ENCODE assay signal across 24 cellular contexts in genomic region chr4:71449878-71450277, GRCh38.
DNase-seq lines count a peak whose midpoint lies in the region; ATAC-seq, FAIRE-seq and TF ChIP-seq lines count a peak whose summit lies in the region.
"Had no signal": no experiment of that assay in that cellular context is flagged by ENCODE, and none has a peak within 500 bp of the region (broad histone marks: within the 10 kb centered on the region; RNA-seq: fewer than 3 reads in every experiment).

No MANE protein-coding gene starts in this region.

- no peaks in the 10 kb centered on the region for H3K36me3 Mint-ChIP-seq in astrocyte (ENCODE audit: low read depth, unreplicated experiment)
- no peaks in the 10 kb centered on the region for H3K36me3 Mint-ChIP-seq in stimulated activated effector memory CD8-positive, alpha-beta T cell treated with anti-CD3 and anti-CD28 coated beads, Interleukin-12 subunit alpha, Interleukin-12 subunit beta, amount 100 ng/mL, for 72 hours
- H3K36me3 Mint-ChIP-seq: CD14-positive monocyte had no signal

- no peaks in the 10 kb centered on the region for H3K79me2 ChIP-seq in astrocyte (ENCODE audit: insufficient read depth, low read length)

- no peaks in the 10 kb centered on the region for H3K4me1 Mint-ChIP-seq in astrocyte (ENCODE audit: low read depth, unreplicated experiment)
- no peaks in the 10 kb centered on the region for H3K4me1 Mint-ChIP-seq in stimulated activated effector memory CD8-positive, alpha-beta T cell treated with anti-CD3 and anti-CD28 coated beads, Interleukin-12 subunit alpha, Interleukin-12 subunit beta, amount 100 ng/mL, for 72 hours
- H3K4me1 Mint-ChIP-seq: CD14-positive monocyte; CD8-positive, alpha-beta memory T cell had no signal

- H3K4me3 ChIP-seq in heart right ventricle (no peak overlapping the region), astrocyte (ENCODE audit: insufficient read depth, low read depth, low read length) (no peak overlapping the region), fibroblast of the aortic adventitia (ENCODE audit: low read depth, low read length) (no peak overlapping the region)
- H3K4me3 ChIP-seq: A549; BLaER1 treated with 17β-estradiol and CSF1 and Interleukin-3, amounts not matched to agents 10 nM and 100 nM; HAP-1 had no signal

- no peak overlapping the region for H3K9ac ChIP-seq in astrocyte (ENCODE audit: low read length)
- H3K9ac ChIP-seq: BLaER1 treated with 17β-estradiol and CSF1 and Interleukin-3, amounts not matched to agents 10 nM and 100 nM had no signal

- no peak overlapping the region for H3K4me3 Mint-ChIP-seq in astrocyte (ENCODE audit: unreplicated experiment)
- no peak overlapping the region for H3K4me3 Mint-ChIP-seq in stimulated activated effector memory CD8-positive, alpha-beta T cell treated with anti-CD3 and anti-CD28 coated beads, Interleukin-12 subunit alpha, Interleukin-12 subunit beta, amount 100 ng/mL, for 72 hours
- H3K4me3 Mint-ChIP-seq: CD14-positive monocyte; CD4-positive, alpha-beta T cell; CD8-positive, alpha-beta memory T cell; HFFc6 had no signal

- no peaks in the 10 kb centered on the region for H3K27me3 Mint-ChIP-seq in astrocyte (ENCODE audit: low read depth, unreplicated experiment)
- H3K27me3 Mint-ChIP-seq: CD8-positive, alpha-beta memory T cell had no signal

- DNase-seq in heart right ventricle (no peak), Right ventricle myocardium inferior (ENCODE audit: missing footprints) (no peak), astrocyte (ENCODE audit: low read depth) (peak; percentile 16), fibroblast of the aortic adventitia (ENCODE audit: low read depth) (peak; percentile 7), NCI-H82 treated with DMSO at 0.1 percent for 48 hours (lab: John Stamatoyannopoulos, UW; ENCODE audit: unreplicated experiment) (no peak)
- DNase-seq in stimulated activated effector memory CD8-positive, alpha-beta T cell treated with anti-CD3 and anti-CD28 coated beads, Interleukin-12 subunit alpha, Interleukin-12 subunit beta, amount 100 ng/mL, for 72 hours (ENCODE audit: low spot score in 2 of 2) = no peak
- DNase-seq: 8988T; ACHN; AML-193; BE2C; CD4-positive, alpha-beta T cell; CD8-positive, alpha-beta memory T cell; DMS53; DMS79 treated with DMSO at 0.1 percent for 48 hours; GF-D8; GOT3; HFFc6 had no signal

- 19 to 20% methylated on average over 3 of the region's 3 CpGs for whole genome bisulfite sequencing in heart right ventricle, 2 donors

- no peak for FAIRE-seq in astrocyte (lab: Jason Lieb, UNC)
- FAIRE-seq: A549, D721Med, GM12891, H54 had no signal

- H3K9me3 Mint-ChIP-seq in astrocyte (ENCODE audit: unreplicated experiment) = no peaks in the 10 kb centered on the region
- no peaks in the 10 kb centered on the region for H3K9me3 Mint-ChIP-seq in stimulated activated effector memory CD8-positive, alpha-beta T cell treated with anti-CD3 and anti-CD28 coated beads, Interleukin-12 subunit alpha, Interleukin-12 subunit beta, amount 100 ng/mL, for 72 hours
- H3K9me3 Mint-ChIP-seq: CD4-positive, alpha-beta T cell; CD8-positive, alpha-beta memory T cell; HFFc6 had no signal

- H3K27ac ChIP-seq in heart right ventricle = peak overlapping the region in 5 of 10 donors; percentile 9 to 54 (median 26)
- H3K27ac ChIP-seq in astrocyte (ENCODE audit: low read depth, low read length) = no peak overlapping the region
- H3K27ac ChIP-seq: A549; BLaER1 treated with 17β-estradiol and CSF1 and Interleukin-3, amounts not matched to agents 10 nM and 100 nM had no signal

- H3K4me1 ChIP-seq in heart right ventricle (peaks cover 0 to 38% (median 11%) of the 10 kb centered on the region in 9 donors), astrocyte (ENCODE audit: insufficient read depth, low read length) (no peaks in the 10 kb centered on the region)
- H3K4me1 ChIP-seq: A549, BE2C, HAP-1 had no signal

- no peak overlapping the region for H3K27ac Mint-ChIP-seq in astrocyte (ENCODE audit: unreplicated experiment)
- H3K27ac Mint-ChIP-seq in stimulated activated effector memory CD8-positive, alpha-beta T cell treated with anti-CD3 and anti-CD28 coated beads, Interleukin-12 subunit alpha, Interleukin-12 subunit beta, amount 100 ng/mL, for 72 hours = no peak overlapping the region
- H3K27ac Mint-ChIP-seq: CD14-positive monocyte; CD4-positive, alpha-beta T cell; CD8-positive, alpha-beta memory T cell; HFFc6 had no signal

- H3K36me3 ChIP-seq in heart right ventricle (no peaks in the 10 kb centered on the region), astrocyte (ENCODE audit: insufficient read depth, low read length) (no peaks in the 10 kb centered on the region)
- H3K36me3 ChIP-seq: BE2C; BLaER1 treated with 17β-estradiol and CSF1 and Interleukin-3, amounts not matched to agents 10 nM and 100 nM; HAP-1 had no signal

- ATAC-seq in heart right ventricle (peak in 5 of 8 donors; percentile 22 to 60 (median 35)), Right ventricle myocardium inferior (no peak)
- ATAC-seq in stimulated activated effector memory CD8-positive, alpha-beta T cell treated with anti-CD3 and anti-CD28 coated beads, Interleukin-12 subunit alpha, Interleukin-12 subunit beta, amount 100 ng/mL, for 72 hours = no peak
- ATAC-seq: A549 had no signal

- intact Hi-C loops in heart right ventricle (cut with DNase I) (loop anchor here in 1 of 10 donors (10.0 kb wide), 1 partner anchor 215 kb away; no protein-coding TSS in a partner anchor), Right ventricle myocardium inferior (cut with DNase I) (loop anchor here (5.0 to 10.0 kb wide), 3 partner anchors 78 to 215 kb away; no protein-coding TSS in a partner anchor)

- H2AFZ ChIP-seq in astrocyte (ENCODE audit: low read depth, low read length) = no peak overlapping the region

- TF ChIP-seq CTCF in heart right ventricle (IDR thresholded peaks at IDR 0.05) (no peak), astrocyte (IDR thresholded peaks at IDR 0.05; ENCODE audit: insufficient read depth, low read depth, low read length) (no peak), fibroblast of the aortic adventitia (IDR thresholded peaks at IDR 0.05; ENCODE audit: insufficient read depth, low read length) (no peak)

- H3K9me3 ChIP-seq in heart right ventricle = no peaks in the 10 kb centered on the region
- no peaks in the 10 kb centered on the region for H3K9me3 ChIP-seq in astrocyte (ENCODE audit: insufficient read depth, low read depth, low read length)
- H3K9me3 ChIP-seq: A549; BE2C; BLaER1 treated with 17β-estradiol and CSF1 and Interleukin-3, amounts not matched to agents 10 nM and 100 nM; HAP-1 had no signal

- no peaks in the 10 kb centered on the region for H4K20me1 ChIP-seq in astrocyte (ENCODE audit: insufficient read depth, low read length)
- H4K20me1 ChIP-seq: BLaER1 treated with 17β-estradiol and CSF1 and Interleukin-3, amounts not matched to agents 10 nM and 100 nM had no signal

- H3K27me3 ChIP-seq in heart right ventricle (no peaks in the 10 kb centered on the region), astrocyte (ENCODE audit: insufficient read depth, low read length) (no peaks in the 10 kb centered on the region)
- H3K27me3 ChIP-seq: BE2C; BLaER1 treated with 17β-estradiol and CSF1 and Interleukin-3, amounts not matched to agents 10 nM and 100 nM had no signal

- H3K4me2 ChIP-seq in astrocyte (ENCODE audit: low read length) = no peak overlapping the region
- H3K4me2 ChIP-seq: A549; BLaER1 treated with 17β-estradiol and CSF1 and Interleukin-3, amounts not matched to agents 10 nM and 100 nM had no signal

Comparison
In these comparisons a context has a peak if more than half of its experiments do, and no peak if none do; other contexts are left out.
1. ATAC-seq: peak in heart right ventricle (5 of 8); none in Right ventricle myocardium inferior (single experiment) and stimulated activated effector memory CD8-positive, alpha-beta T cell treated with anti-CD3 and anti-CD28 coated beads, Interleukin-12 subunit alpha, Interleukin-12 subunit beta, amount 100 ng/mL, for 72 hours (single experiment).
2. DNase-seq: peak in astrocyte (single experiment) and fibroblast of the aortic adventitia (single experiment); none in heart right ventricle (0 of 2), Right ventricle myocardium inferior (single experiment), stimulated activated effector memory CD8-positive, alpha-beta T cell treated with anti-CD3 and anti-CD28 coated beads, Interleukin-12 subunit alpha, Interleukin-12 subunit beta, amount 100 ng/mL, for 72 hours (0 of 2) and NCI-H82 treated with DMSO at 0.1 percent for 48 hours (single experiment).